22 cellular contexts compared by ENCODE assay signal in genomic region chr7:155844526-155844925, GRCh38. TPM values are rescaled to one million over a fixed set of nuclear protein-coding genes. Genes with fewer than 3 reads are reported as not detected.
DNase-seq lines count a peak whose midpoint lies in the region; ATAC-seq, FAIRE-seq and TF ChIP-seq lines count a peak whose summit lies in the region.
"Had no signal": no experiment of that assay in that cellular context is flagged by ENCODE, and none has a peak within 500 bp of the region (broad histone marks: within the 10 kb centered on the region; RNA-seq: fewer than 3 reads in every experiment).

No MANE protein-coding gene starts in this region.

- TF ChIP-seq EP300 in A549 (IDR thresholded peaks at IDR 0.05) (no peak), sigmoid colon (IDR thresholded peaks at IDR 0.05) (no peak)

- no peak for TF ChIP-seq RAD21 in A549 (conservative IDR thresholded peaks at IDR 0.05 in 1 of 2, IDR thresholded peaks at IDR 0.05 in 1 of 2)

- 91% methylated on average over 15 of the region's 16 CpGs for WGBS in A549 (ENCODE audit: missing lambda C conversion rate)
- 79% methylated on average over 8 of the region's 16 CpGs for WGBS in right lobe of liver (ENCODE audit: insufficient coverage, low coverage, low lambda C conversion rate, missing lambda C conversion rate)
- WGBS in sigmoid colon, 2 donors: 81 to 89% methylated on average over 16 of the region's 16 CpGs

- intact Hi-C loops in right lobe of liver (cut with DNase I): no loop called here
- intact Hi-C loops in sigmoid colon (cut with DNase I): no loop called here

- peak overlapping the region; percentile 66 for H3K4me2 ChIP-seq in A549

- H3K9me3 ChIP-seq in A549 (no peaks in the 10 kb centered on the region), right lobe of liver (no peaks in the 10 kb centered on the region), sigmoid colon (no peaks in the 10 kb centered on the region)

- H3K36me3 ChIP-seq in right lobe of liver (no peaks in the 10 kb centered on the region), sigmoid colon (no peaks in the 10 kb centered on the region)

- POLR2A ChIA-PET in A549 (lab: Yijun Ruan, JAX): interaction anchor here (1.0 kb wide), 1 partner anchor 17 kb away, joined by 4 read pairs; no protein-coding TSS in a partner anchor

- H3K27ac ChIP-seq in A549 (peak overlapping the region; percentile 81 to 88), VCaP (peak overlapping the region; percentile 90), right lobe of liver (no peak overlapping the region), sigmoid colon (no peak overlapping the region)
- H3K27ac ChIP-seq: C4-2B, RWPE1 had no signal

- no peak for TF ChIP-seq POLR2A in A549 (IDR thresholded peaks at IDR 0.05; ENCODE audit: low read length)
- no peak for TF ChIP-seq POLR2A in right lobe of liver (IDR thresholded peaks at IDR 0.05)
- no peak for TF ChIP-seq POLR2A in sigmoid colon (IDR thresholded peaks at IDR 0.05)

- H3K4me1 ChIP-seq in A549: peaks cover 22% of the 10 kb centered on the region
- peaks cover 0 to 4% (median 0%) of the 10 kb centered on the region in 4 donors for H3K4me1 ChIP-seq in right lobe of liver
- no peaks in the 10 kb centered on the region for H3K4me1 ChIP-seq in sigmoid colon

- TF ChIP-seq CTCF in A549 (IDR thresholded peaks at IDR 0.05): no peak
- TF ChIP-seq CTCF in VCaP (conservative IDR thresholded peaks at IDR 0.05): no peak
- TF ChIP-seq CTCF in right lobe of liver (IDR thresholded peaks at IDR 0.05): no peak
- no peak for TF ChIP-seq CTCF in sigmoid colon (IDR thresholded peaks at IDR 0.05)

- CTCF ChIA-PET in A549 (lab: Yijun Ruan, JAX): interaction anchor here (0.6 to 1.6 kb wide), 3 partner anchors 73 to 312 kb away, joined by 3 read pairs; no protein-coding TSS in a partner anchor

- no peak for ATAC-seq in A549
- ATAC-seq in right lobe of liver: peak in 1 of 4 donors; percentile 9
- ATAC-seq in GM18873 (IDR thresholded peaks at IDR 0.05; ENCODE audit: low FRiP score, unreplicated experiment): no peak
- no peak for ATAC-seq in GM18519 (IDR thresholded peaks at IDR 0.05; ENCODE audit: low FRiP score, unreplicated experiment)
- ATAC-seq: SK-N-SH treated with all-trans-retinoic acid at 6 μM for 48 hours had no signal

- no peak for FAIRE-seq in A549 (lab: Jason Lieb, UNC)
- FAIRE-seq: D721Med had no signal

- H3K27me3 ChIP-seq in right lobe of liver (no peaks in the 10 kb centered on the region), sigmoid colon (peaks cover 0 to 22% (median 0%) of the 10 kb centered on the region in 3 donors)

- no peak overlapping the region for H3K4me3 ChIP-seq in A549
- no peak overlapping the region for H3K4me3 ChIP-seq in right lobe of liver
- no peak overlapping the region for H3K4me3 ChIP-seq in sigmoid colon

- DNase-seq in A549 (ENCODE audit: low read depth in 1 of 2, low spot score in 1 of 2) (no peak), right lobe of liver (peak in 2 of 3 donors; percentile 30 to 31), sigmoid colon (peak; percentile 45), DMS79 (lab: John Stamatoyannopoulos, UW) (no peak)
- DNase-seq: EL, Karpas-422, NCI-H1048, NCI-H1436, NCI-H187 treated with DMSO at 0.1 percent for 48 hours, NCI-H2107, NCI-H446 treated with DMSO at 0.1 percent for 48 hours, NCI-H526 treated with DMSO at 0.1 percent for 48 hours had no signal

TF ChIP-seq in A549, 52 proteins besides CTCF, POLR2A, EP300 and RAD21:
- TF ChIP-seq CEBPB (IDR thresholded peaks at IDR 0.05) (no peak), CHD4 (IDR thresholded peaks at IDR 0.05; ENCODE audit: borderline replicate concordance) (no peak), ESRRA (IDR thresholded peaks at IDR 0.05; ENCODE audit: borderline replicate concordance, low read length) (no peak), GATA3 (IDR thresholded peaks at IDR 0.05; ENCODE audit: borderline replicate concordance) (no peak), KDM5A (IDR thresholded peaks at IDR 0.05) (no peak), HOXB5 (CRISPR knock-in tag; IDR thresholded peaks at IDR 0.05) (no peak), EHMT2 (IDR thresholded peaks at IDR 0.05; ENCODE audit: low read depth) (no peak), MAX (IDR thresholded peaks at IDR 0.05) (no peak), CBX2 (IDR thresholded peaks at IDR 0.05; ENCODE audit: borderline replicate concordance, low read depth) (no peak), CHD2 (IDR thresholded peaks at IDR 0.05; ENCODE audit: low read length, partially characterized antibody) (no peak), PHF8 (IDR thresholded peaks at IDR 0.05; ENCODE audit: borderline replicate concordance, low read depth) (no peak), MYC (IDR thresholded peaks at IDR 0.05; ENCODE audit: borderline replicate concordance, low read length) (no peak), NFE2L2 (conservative IDR thresholded peaks at IDR 0.05; ENCODE audit: low read length) (no peak)
- TF ChIP-seq, protein P1, sequence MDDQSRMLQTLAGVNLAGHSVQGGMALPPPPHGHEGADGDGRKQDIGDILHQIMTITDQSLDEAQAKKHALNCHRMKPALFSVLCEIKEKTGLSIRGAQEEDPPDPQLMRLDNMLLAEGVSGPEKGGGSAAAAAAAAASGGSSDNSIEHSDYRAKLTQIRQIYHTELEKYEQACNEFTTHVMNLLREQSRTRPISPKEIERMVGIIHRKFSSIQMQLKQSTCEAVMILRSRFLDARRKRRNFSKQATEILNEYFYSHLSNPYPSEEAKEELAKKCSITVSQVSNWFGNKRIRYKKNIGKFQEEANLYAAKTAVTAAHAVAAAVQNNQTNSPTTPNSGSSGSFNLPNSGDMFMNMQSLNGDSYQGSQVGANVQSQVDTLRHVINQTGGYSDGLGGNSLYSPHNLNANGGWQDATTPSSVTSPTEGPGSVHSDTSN (IDR thresholded peaks at IDR 0.05): no peak
- TF ChIP-seq, protein P2, sequence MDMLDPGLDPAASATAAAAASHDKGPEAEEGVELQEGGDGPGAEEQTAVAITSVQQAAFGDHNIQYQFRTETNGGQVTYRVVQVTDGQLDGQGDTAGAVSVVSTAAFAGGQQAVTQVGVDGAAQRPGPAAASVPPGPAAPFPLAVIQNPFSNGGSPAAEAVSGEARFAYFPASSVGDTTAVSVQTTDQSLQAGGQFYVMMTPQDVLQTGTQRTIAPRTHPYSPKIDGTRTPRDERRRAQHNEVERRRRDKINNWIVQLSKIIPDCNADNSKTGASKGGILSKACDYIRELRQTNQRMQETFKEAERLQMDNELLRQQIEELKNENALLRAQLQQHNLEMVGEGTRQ (IDR thresholded peaks at IDR 0.05): no peak
TF ChIP-seq in A549: peak in this region for 0.

RNA-seq across cellular contexts. Expression of gene SHH, which starts 32.3 kb away (rescaled TPM):
- polyA plus RNA-seq in A549 (2011; rRNA removed): 0.78 and 0.84 TPM in 2 replicates
- polyA plus RNA-seq in A549 (2012; cell fraction: cytosol; rRNA removed): 0.41 and 0.52 TPM in 2 replicates
- polyA plus RNA-seq in A549 (2012; cell fraction: nucleus; rRNA removed): 0.49 and 0.78 TPM in 2 replicates
- polyA plus RNA-seq in A549 (2017; fragmentation: RNase III; extraction: RNeasy Plus Mini Kit Qiagen cat#74134 plus additional on column Dnase treatment): 0.79 to 1.2 TPM (median 1.2 TPM) in 3 replicates
- polyA minus RNA-seq in A549 (2011; rRNA and poly(A)+ RNA removed): 0.50 and 1.6 TPM in 2 replicates
- 10 to 100 TPM in 4 of 6 experiments, 1 to 10 TPM in 2; 6.8 to 18.6 (median 12.4) TPM for total RNA-seq in right lobe of liver
- total RNA-seq in sigmoid colon: not detected
- 1 to 10 TPM in 1 of 3 donors, under 1 TPM in 2; 0.46 to 1.8 (median 0.60) TPM for polyA plus RNA-seq in sigmoid colon
- total RNA-seq: H4, M059J had no signal
- polyA plus RNA-seq: IgD-negative memory B cell had no signal

Comparison
In these comparisons a context has a peak if more than half of its experiments do, and no peak if none do; other contexts are left out.
1. DNase-seq: peak in right lobe of liver (2 of 3) and sigmoid colon (single experiment); none in A549 (0 of 2) and DMS79 (single experiment).
2. H3K27ac ChIP-seq: peak in A549 (2 of 2) and VCaP (single experiment); none in right lobe of liver (0 of 3) and sigmoid colon (0 of 4).
3. RNA of gene SHH, which starts 32.3 kb away (total RNA-seq): 6.8 to 18.6 TPM in right lobe of liver; not detected in sigmoid colon; every median in the first group is over 4 times any median in the second.